Comparison of ENCODE assay signal across 15 cellular contexts in the genomic region with DNA sequence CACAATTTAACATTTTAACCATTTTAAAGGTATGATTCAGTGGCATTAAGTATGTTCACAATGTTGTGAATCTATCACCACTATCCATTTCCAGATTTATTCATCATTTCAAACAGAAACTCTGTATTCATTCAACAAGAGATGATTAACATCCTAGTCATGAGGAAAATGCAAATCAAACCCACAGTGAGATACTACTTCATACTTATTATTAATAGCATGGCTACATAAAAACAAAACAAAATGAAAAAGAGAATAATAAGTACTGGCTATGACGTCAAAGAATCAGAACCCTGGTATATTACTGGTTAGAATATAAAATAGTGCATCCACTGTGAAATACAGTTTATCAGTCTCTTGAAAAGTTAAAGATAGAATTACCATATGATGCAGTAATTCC.
DNase-seq lines count a peak whose midpoint lies in the region; ATAC-seq and TF ChIP-seq lines count a peak whose summit lies in the region.
"Had no signal": no experiment of that assay in that cellular context is flagged by ENCODE, and none has a peak within 500 bp of the region (broad histone marks: within the 10 kb centered on the region; RNA-seq: fewer than 3 reads in every experiment).

No MANE protein-coding gene starts in this region.

- in situ Hi-C loops in astrocyte of the cerebellum (cut with HindIII; ENCODE audit: low sequenced_read_pairs), result no loop called here

- intact Hi-C loops in head of caudate nucleus (cut with DNase I), result no loop called here

- TF ChIP-seq CTCF in astrocyte of the cerebellum (IDR thresholded peaks at IDR 0.05; ENCODE audit: low read depth, low read length, missing control alignments) (no peak), fibroblast of mammary gland (conservative IDR thresholded peaks at IDR 0.05; ENCODE audit: control insufficient read depth, insufficient read depth, low read depth, low read length) (no peak)

- peak; percentile 83 for DNase-seq in LHCN-M2 (ENCODE audit: low read depth)
- DNase-seq in astrocyte of the cerebellum (ENCODE audit: low read depth), result peak; percentile 58
- DNase-seq in fibroblast of mammary gland (ENCODE audit: low read depth), result peak; percentile 8
- DNase-seq in non-pigmented ciliary epithelial cell (ENCODE audit: low read depth), result peak; percentile 32
- no peak for DNase-seq in amygdala (lab: John Stamatoyannopoulos, UW)
- DNase-seq in head of caudate nucleus, result no peak
- DNase-seq: BE2C; CD4-positive, alpha-beta memory T cell; COR-L47; DMS153; DMS79 treated with DMSO at 0.1 percent for 48 hours; EL; GOT3; H9 had no signal

- ATAC-seq in GM18498 (IDR thresholded peaks at IDR 0.05; ENCODE audit: unreplicated experiment), result no peak

- no peak overlapping the region for H3K4me3 ChIP-seq in astrocyte of the cerebellum (ENCODE audit: low read depth, low read length)
- H3K4me3 ChIP-seq in fibroblast of mammary gland (ENCODE audit: control insufficient read depth, low read depth, low read length), result no peak overlapping the region

Comparison
In these comparisons a context has a peak if more than half of its experiments do, and no peak if none do; other contexts are left out.
1. DNase-seq: peak in LHCN-M2 (single experiment), astrocyte of the cerebellum (single experiment), fibroblast of mammary gland (single experiment) and non-pigmented ciliary epithelial cell (single experiment); none in amygdala (0 of 56) and head of caudate nucleus (0 of 42).